Comparison of ENCODE assay signal across 13 cellular contexts in genomic region chrX:37347420-37347819, GRCh38. TPM values are rescaled to one million over a fixed set of nuclear protein-coding genes. Genes with fewer than 3 reads are reported as not detected.
DNase-seq lines count a peak whose midpoint lies in the region; ATAC-seq and TF ChIP-seq lines count a peak whose summit lies in the region.
"Had no signal": no experiment of that assay in that cellular context is flagged by ENCODE, and none has a peak within 500 bp of the region (broad histone marks: within the 10 kb centered on the region; RNA-seq: fewer than 3 reads in every experiment).

No MANE protein-coding gene starts in this region.

- TF ChIP-seq CTCF in lower lobe of right lung (IDR thresholded peaks at IDR 0.05): no peak
- no peak for TF ChIP-seq CTCF in esophagus muscularis mucosa (IDR thresholded peaks at IDR 0.05)

- no peak for TF ChIP-seq EP300 in esophagus muscularis mucosa (IDR thresholded peaks at IDR 0.05)

- TF ChIP-seq POLR2A in esophagus muscularis mucosa (IDR thresholded peaks at IDR 0.05; ENCODE audit: low read depth): no peak

- H3K4me3 ChIP-seq in mesodermal cell (ENCODE audit: extremely low read depth, insufficient read depth, low read length, poor library complexity, severe bottlenecking) (no peak overlapping the region), lower lobe of right lung (no peak overlapping the region), esophagus muscularis mucosa (no peak overlapping the region)
- H3K4me3 ChIP-seq: tibial artery had no signal

- H3K9me3 ChIP-seq in mesodermal cell (ENCODE audit: control insufficient read depth, low read length) (no peaks in the 10 kb centered on the region), lower lobe of right lung (no peaks in the 10 kb centered on the region), esophagus muscularis mucosa (no peaks in the 10 kb centered on the region)
- H3K9me3 ChIP-seq: tibial artery had no signal

- H3K27me3 ChIP-seq in lower lobe of right lung (ENCODE audit: low read depth): no peaks in the 10 kb centered on the region
- H3K27me3 ChIP-seq in esophagus muscularis mucosa: no peaks in the 10 kb centered on the region
- H3K27me3 ChIP-seq: tibial artery had no signal

- H3K36me3 ChIP-seq in mesodermal cell (ENCODE audit: control insufficient read depth, insufficient read depth, low read length) (no peaks in the 10 kb centered on the region), lower lobe of right lung (no peaks in the 10 kb centered on the region), esophagus muscularis mucosa (no peaks in the 10 kb centered on the region)
- H3K36me3 ChIP-seq: tibial artery had no signal

- peak; percentile 76 for DNase-seq in EH (ENCODE audit: low read depth)
- peak; percentile 40 for DNase-seq in NCI-H226
- peak; percentile 32 for DNase-seq in dermis blood vessel endothelial cell
- no peak for DNase-seq in head of caudate nucleus
- no peak for DNase-seq in lower lobe of right lung
- no peak for DNase-seq in esophagus muscularis mucosa (ENCODE audit: extremely low spot score)
- DNase-seq: left colon, NCI-H146 had no signal

- intact Hi-C loops in head of caudate nucleus (cut with DNase I) (no loop called here), lower lobe of right lung (cut with DNase I) (no loop called here), esophagus muscularis mucosa (cut with DNase I) (no loop called here)

- H3K27ac ChIP-seq in mesodermal cell (ENCODE audit: low read depth, low read length, severe bottlenecking) (peak overlapping the region; percentile 10), lower lobe of right lung (no peak overlapping the region), esophagus muscularis mucosa (replicated peaks in 1 of 4) (no peak overlapping the region)
- H3K27ac ChIP-seq: epithelial cell of prostate, parathyroid adenoma had no signal

- WGBS in mesodermal cell (ENCODE audit: insufficient coverage in 2 of 2), 2 experiments: 80% methylated on average over 1 of the region's 1 CpG; no CpG with 5 or more reads in 1 of the 2 experiments
- WGBS in esophagus muscularis mucosa: 54% methylated on average over 1 of the region's 1 CpG

- peaks cover 15% of the 10 kb centered on the region for H3K4me1 ChIP-seq in mesodermal cell (ENCODE audit: control insufficient read depth, insufficient read depth, low read length, poor library complexity, severe bottlenecking)
- no peaks in the 10 kb centered on the region for H3K4me1 ChIP-seq in lower lobe of right lung
- H3K4me1 ChIP-seq in esophagus muscularis mucosa: peaks cover 0 to 5% (median 4%) of the 10 kb centered on the region in 4 donors
- H3K4me1 ChIP-seq: parathyroid adenoma had no signal

- ATAC-seq in lower lobe of right lung (no peak), HG03045 (IDR thresholded peaks at IDR 0.05; ENCODE audit: unreplicated experiment) (no peak)
- ATAC-seq: left colon had no signal

RNA-seq across cellular contexts. Expression of gene PRRG1, which starts 1.7 kb away (rescaled TPM):
- 32.0 and 37.4 TPM in 2 replicates for total RNA-seq in dermis blood vessel endothelial cell
- 10.7 TPM for polyA plus RNA-seq in mesodermal cell (2013, experiment 1 of 2)
- 11.1 TPM for polyA plus RNA-seq in mesodermal cell (2013, experiment 2 of 2)
- total RNA-seq in lower lobe of right lung: 16.2 TPM
- 1 to 10 TPM; 4.5 to 7.1 (median 5.1) TPM for total RNA-seq in esophagus muscularis mucosa

Comparison
In these comparisons a context has a peak if more than half of its experiments do, and no peak if none do; other contexts are left out.
1. DNase-seq: peak in EH (single experiment), NCI-H226 (single experiment) and dermis blood vessel endothelial cell (single experiment); none in head of caudate nucleus (0 of 42), lower lobe of right lung (single experiment) and esophagus muscularis mucosa (single experiment).